Comparison of ENCODE assay signal across 6 cellular contexts in genomic region chr3:51950899-51951298, GRCh38. TPM values are rescaled to one million over a fixed set of nuclear protein-coding genes. Genes with fewer than 3 reads are reported as not detected.
"Had no signal": no experiment of that assay in that cellular context is flagged by ENCODE, and none has a peak within 500 bp of the region (broad histone marks: within the 10 kb centered on the region; RNA-seq: fewer than 3 reads in every experiment).

No MANE protein-coding gene starts in this region.

- ATAC-seq: K562 had no signal

- FAIRE-seq: K562 had no signal

- H3K27ac ChIP-seq: HL-60 had no signal

- DNase-seq: IMR-90, KBM-7 had no signal

- H3K4me3 ChIP-seq: K562 had no signal

RNA-seq across cellular contexts. Expression of gene GPR62, which starts 4.3 kb away (rescaled TPM):
- total RNA-seq: HT-29, K562 had no signal
- polyA plus RNA-seq: IgD-negative memory B cell, IMR-90, K562 had no signal
